ENCODE assay signal across 21 cellular contexts in the genomic region with DNA sequence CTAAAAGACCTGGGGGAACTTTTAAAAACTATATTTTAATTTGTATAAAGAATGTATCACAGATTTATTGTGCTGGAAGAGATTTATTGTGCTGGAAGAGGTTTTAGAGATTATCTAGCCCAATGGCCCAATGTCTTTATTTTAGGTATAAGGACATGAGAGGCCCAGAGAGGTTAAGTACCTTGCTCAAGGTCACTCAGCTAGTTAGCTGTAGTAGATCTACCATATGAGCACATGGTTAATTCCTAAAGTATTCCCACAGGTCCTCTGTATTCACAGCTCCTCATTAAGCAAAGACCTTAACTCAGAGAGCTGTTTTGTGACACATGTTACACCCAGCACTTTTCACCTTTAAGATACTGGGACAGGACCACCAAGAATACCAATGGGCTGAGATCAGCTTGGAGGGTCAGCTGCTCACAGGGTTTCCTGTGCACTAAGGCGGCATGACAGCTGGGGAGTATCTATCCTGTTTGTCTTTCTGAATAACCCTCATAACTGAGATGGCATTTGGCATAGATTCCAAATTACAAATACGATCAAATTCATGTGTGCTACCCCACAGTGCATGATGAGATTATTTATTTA.
DNase-seq lines count a peak whose midpoint lies in the region; ATAC-seq and TF ChIP-seq lines count a peak whose summit lies in the region.
"Had no signal": no experiment of that assay in that cellular context is flagged by ENCODE, and none has a peak within 500 bp of the region (broad histone marks: within the 10 kb centered on the region; RNA-seq: fewer than 3 reads in every experiment).

No MANE protein-coding gene starts in this region.

- no peaks in the 10 kb centered on the region for H3K36me3 ChIP-seq in neutrophil
- H3K36me3 ChIP-seq: tibial artery had no signal

- peak; percentile 16 for DNase-seq in NCI-H2029 (lab: John Stamatoyannopoulos, UW)
- no peak for DNase-seq in NCI-H2029 treated with DMSO at 0.1 percent for 48 hours (lab: John Stamatoyannopoulos, UW)
- peak; percentile 88 for DNase-seq in LHCN-M2 (ENCODE audit: low read depth)
- DNase-seq in endothelial cell (ENCODE audit: low spot score), result no peak
- no peak for DNase-seq in DMS53 (lab: John Stamatoyannopoulos, UW)
- DNase-seq: activated CD4-positive, alpha-beta T cell treated with anti-CD3 and anti-CD28 coated beads for 36 hours; activated naive CD4-positive, alpha-beta T cell treated with anti-CD3 and anti-CD28 coated beads, Interleukin-2, amount 10 ng/mL, durations not matched to agents 7 days and 5 days; amygdala; dorsolateral prefrontal cortex; hippocampal formation; NCI-H146; PC-9; SHP77 treated with DMSO at 0.1 percent for 48 hours; stimulated activated CD4-positive, alpha-beta T cell treated with anti-CD3 and anti-CD28 coated beads, Interleukin-2, amount 100 ng/mL, for 48 hours; stimulated activated naive CD8-positive, alpha-beta T cell treated with anti-CD3 and anti-CD28 coated beads, Interleukin-15, Interleukin-2, amounts not matched to agents 100 U/mL and 50 U/mL, for 24 hours; T-helper 1 cell; tibial artery had no signal

- ATAC-seq in GM19397 (IDR thresholded peaks at IDR 0.05; ENCODE audit: unreplicated experiment) (no peak), GM18517 (IDR thresholded peaks at IDR 0.05; ENCODE audit: unreplicated experiment) (no peak)
- ATAC-seq: activated CD4-positive, alpha-beta T cell treated with anti-CD3 and anti-CD28 coated beads for 36 hours; stimulated activated naive CD8-positive, alpha-beta T cell treated with anti-CD3 and anti-CD28 coated beads, Interleukin-15, Interleukin-2, amounts not matched to agents 100 U/mL and 50 U/mL, for 24 hours had no signal

- peak overlapping the region; percentile 86 for H3K27ac ChIP-seq in neutrophil
- H3K27ac ChIP-seq: dorsolateral prefrontal cortex, KMS-11, PC-9 had no signal

- H3K4me1 ChIP-seq in neutrophil (ENCODE audit: control insufficient read depth in 1 of 2, insufficient read depth in 1 of 2, low read depth in 1 of 2, low read length in 1 of 2), result peaks cover 58 to 71% of the 10 kb centered on the region in 2 experiments

- H3K27me3 ChIP-seq in neutrophil, result no peaks in the 10 kb centered on the region
- H3K27me3 ChIP-seq: dorsolateral prefrontal cortex, tibial artery had no signal

- peak overlapping the region; percentile 57 for H3K27ac Mint-ChIP-seq in endothelial cell (ENCODE audit: unreplicated experiment)
- H3K27ac Mint-ChIP-seq: activated CD4-positive, alpha-beta T cell treated with anti-CD3 and anti-CD28 coated beads for 36 hours; activated naive CD4-positive, alpha-beta T cell treated with anti-CD3 and anti-CD28 coated beads, Interleukin-2, amount 10 ng/mL, durations not matched to agents 7 days and 5 days had no signal

- no peak overlapping the region for H3K4me3 Mint-ChIP-seq in endothelial cell (ENCODE audit: unreplicated experiment)
- H3K4me3 Mint-ChIP-seq: activated CD4-positive, alpha-beta T cell treated with anti-CD3 and anti-CD28 coated beads for 36 hours; activated naive CD4-positive, alpha-beta T cell treated with anti-CD3 and anti-CD28 coated beads, Interleukin-2, amount 10 ng/mL, durations not matched to agents 7 days and 5 days had no signal

- H3K36me3 Mint-ChIP-seq in endothelial cell (ENCODE audit: low read depth, unreplicated experiment), result no peaks in the 10 kb centered on the region
- H3K36me3 Mint-ChIP-seq: activated naive CD4-positive, alpha-beta T cell treated with anti-CD3 and anti-CD28 coated beads, Interleukin-2, amount 10 ng/mL, durations not matched to agents 7 days and 5 days had no signal

- peaks cover 3% of the 10 kb centered on the region for H3K27me3 Mint-ChIP-seq in endothelial cell (ENCODE audit: unreplicated experiment)
- H3K27me3 Mint-ChIP-seq: activated naive CD4-positive, alpha-beta T cell treated with anti-CD3 and anti-CD28 coated beads, Interleukin-2, amount 10 ng/mL, durations not matched to agents 7 days and 5 days had no signal

- H3K9me3 ChIP-seq in neutrophil, result no peaks in the 10 kb centered on the region
- H3K9me3 ChIP-seq: tibial artery had no signal

- peaks cover 65% of the 10 kb centered on the region for H3K4me1 Mint-ChIP-seq in endothelial cell (ENCODE audit: unreplicated experiment)

- TF ChIP-seq CTCF in endothelial cell (IDR thresholded peaks at IDR 0.05; ENCODE audit: unreplicated experiment) (no peak), neutrophil (IDR thresholded peaks at IDR 0.05) (no peak)

- H3K9me3 Mint-ChIP-seq in endothelial cell (ENCODE audit: unreplicated experiment), result no peaks in the 10 kb centered on the region
- H3K9me3 Mint-ChIP-seq: activated naive CD4-positive, alpha-beta T cell treated with anti-CD3 and anti-CD28 coated beads, Interleukin-2, amount 10 ng/mL, durations not matched to agents 7 days and 5 days had no signal

- H3K4me3 ChIP-seq in neutrophil (ENCODE audit: low read depth in 1 of 2, low read length in 1 of 2), result no peak overlapping the region
- H3K4me3 ChIP-seq: dorsolateral prefrontal cortex, PC-9, tibial artery had no signal

Comparison
In these comparisons a context has a peak if more than half of its experiments do, and no peak if none do; other contexts are left out.
1. DNase-seq: peak in NCI-H2029 (single experiment) and LHCN-M2 (single experiment); none in NCI-H2029 treated with DMSO at 0.1 percent for 48 hours (single experiment), endothelial cell (single experiment) and DMS53 (single experiment).